8 cellular contexts compared by ENCODE assay signal in genomic region chr20:6636209-6637159, GRCh38.
DNase-seq lines count a peak whose midpoint lies in the region; ATAC-seq and TF ChIP-seq lines count a peak whose summit lies in the region.

No MANE protein-coding gene starts in this region.

- peaks cover 0 to 6% (median 0%) of the 10 kb centered on the region in 3 donors for H3K4me1 ChIP-seq in gastroesophageal sphincter

- H3K9me3 ChIP-seq in gastroesophageal sphincter, result no peaks in the 10 kb centered on the region

- peak overlapping the region in 1 of 4 donors; percentile 24 for H3K27ac ChIP-seq in gastroesophageal sphincter

- in situ Hi-C loops in KBM-7 (cut with MboI; ENCODE audit: low pct_unique_long_range_greater_than_20kb, low sequenced_read_pairs) (no loop called here), SK-MEL-5 (cut with HindIII; ENCODE audit: low pct_unique_long_range_greater_than_20kb, low sequenced_read_pairs) (no loop called here)

- peak; percentile 63 for ATAC-seq in gastroesophageal sphincter

- no peaks in the 10 kb centered on the region for H3K36me3 ChIP-seq in gastroesophageal sphincter

- H3K4me3 ChIP-seq in gastroesophageal sphincter, result no peak overlapping the region

- WGBS in gastroesophageal sphincter (ENCODE audit: low coverage in 1 of 2), 2 donors, result 32 to 49% methylated on average over 6 to 8 of the region's 8 CpGs

- DNase-seq in Daoy (ENCODE audit: low read depth) (peak; percentile 55), KBM-7 (peak; percentile 18), SK-MEL-5 (ENCODE audit: low read depth, low spot score) (peak; percentile 72), putamen (ENCODE audit: low spot score) (peak; percentile 8), mesenteric fat pad (ENCODE audit: low spot score) (no peak)
- DNase-seq in activated naive CD4-positive, alpha-beta T cell treated with Interleukin-2 at 50 U/mL for 16 hours, result no peak
- DNase-seq in activated CD4-positive, alpha-beta T cell treated with anti-CD3 and anti-CD28 coated beads, Interleukin-2, amount 50 U/mL, for 48 hours, result no peak

- no peak for TF ChIP-seq POLR2A in gastroesophageal sphincter (IDR thresholded peaks at IDR 0.05)

- TF ChIP-seq EP300 in gastroesophageal sphincter (IDR thresholded peaks at IDR 0.05), result no peak

- peak in 2 of 4 experiments; percentile 8 to 41 for TF ChIP-seq CTCF in gastroesophageal sphincter (IDR thresholded peaks at IDR 0.05)

- no peaks in the 10 kb centered on the region for H3K27me3 ChIP-seq in gastroesophageal sphincter

Comparison
In these comparisons a context has a peak if more than half of its experiments do, and no peak if none do; other contexts are left out.
1. DNase-seq: peak in Daoy (single experiment), KBM-7 (single experiment), SK-MEL-5 (single experiment) and putamen (single experiment); none in activated naive CD4-positive, alpha-beta T cell treated with Interleukin-2 at 50 U/mL for 16 hours (single experiment), activated CD4-positive, alpha-beta T cell treated with anti-CD3 and anti-CD28 coated beads, Interleukin-2, amount 50 U/mL, for 48 hours (0 of 2) and mesenteric fat pad (single experiment).